Comparison of ENCODE assay signal across 1 cellular context in genomic region chr9:68396411-68396810, GRCh38. TPM values are rescaled to one million over a fixed set of nuclear protein-coding genes. Genes with fewer than 3 reads are reported as not detected.
"Had no signal": no experiment of that assay in that cellular context is flagged by ENCODE, and none has a peak within 500 bp of the region (broad histone marks: within the 10 kb centered on the region; RNA-seq: fewer than 3 reads in every experiment).

No MANE protein-coding gene starts in this region.

RNA-seq across cellular contexts. Expression of gene PGM5, which starts 40.0 kb away (rescaled TPM):
- total RNA-seq: chondrocyte had no signal
